In genomic region chr5:139560752-139561654, GRCh38 we compare ENCODE assay signal across 8 cellular contexts. TPM values are rescaled to one million over a fixed set of nuclear protein-coding genes. Genes with fewer than 3 reads are reported as not detected.
DNase-seq lines count a peak whose midpoint lies in the region; ATAC-seq and TF ChIP-seq lines count a peak whose summit lies in the region.

TSS of gene UBE2D2 (plus strand) at chr5:139561339. CDS start at chr5:139561792, 453 bp downstream.

- CTCF ChIA-PET in AG04449 (lab: Yijun Ruan, JAX) = interaction anchor here (0.7 to 1.7 kb wide), 3 partner anchors 42 to 139 kb away, joined by 3 to 5 read pairs (median 5); no protein-coding TSS in a partner anchor

- peak within 1 kb of the TSS; percentile 68 for H3K4me3 ChIP-seq in AG04449 (ENCODE audit: low read depth, low read length)
- H3K4me3 ChIP-seq in iPS-18a (ENCODE audit: low read length) = peak within 1 kb of the TSS; percentile 97
- peak within 1 kb of the TSS; percentile 91 for H3K4me3 ChIP-seq in skeletal muscle satellite cell (ENCODE audit: low read length)

- H3K36me3 ChIP-seq in iPS-18a (ENCODE audit: control insufficient read depth, low read depth, low read length) = peaks cover 14% of the 10 kb centered on the region
- H3K36me3 ChIP-seq in skeletal muscle satellite cell (ENCODE audit: insufficient read depth, low read length) = peaks cover 5% of the 10 kb centered on the region

- H3K4me1 ChIP-seq in iPS-18a (ENCODE audit: control insufficient read depth, low read depth, low read length) (peaks cover 10% of the 10 kb centered on the region), skeletal muscle satellite cell (ENCODE audit: control insufficient read depth, insufficient read depth, low read length) (peaks cover 26% of the 10 kb centered on the region)

- DNase-seq in AG04449 (ENCODE audit: low read depth, low spot score) (peak; percentile 86), NCI-H2196 treated with DMSO at 0.1 percent for 48 hours (lab: John Stamatoyannopoulos, UW; ENCODE audit: unreplicated experiment) (peak; percentile 92), T47D (ENCODE audit: low read depth in 1 of 2, low spot score in 1 of 2) (peak; percentile 93 to 98)

- peak; percentile 53 for ATAC-seq in GM18873 (IDR thresholded peaks at IDR 0.05; ENCODE audit: low FRiP score, unreplicated experiment)
- ATAC-seq in HG03135 (IDR thresholded peaks at IDR 0.05; ENCODE audit: unreplicated experiment) = peak; percentile 76

- POLR2A ChIA-PET in AG04449 (lab: Yijun Ruan, JAX) = interaction anchor here (0.6 to 1.1 kb wide), 8 partner anchors 9 to 219 kb away, joined by 3 to 6 read pairs (median 4); partner anchors contain the start of genes PAIP2 and STING1

- H3K4me2 ChIP-seq in skeletal muscle satellite cell (ENCODE audit: low read length) = peak within 1 kb of the TSS; percentile 93

- peak within 1 kb of the TSS; percentile 95 for H3K27ac ChIP-seq in VCaP
- H3K27ac ChIP-seq in iPS-18a (ENCODE audit: low read length) = peak within 1 kb of the TSS; percentile 72

- in situ Hi-C loops in T47D (cut with HindIII; ENCODE audit: low pct_unique_long_range_greater_than_20kb, low sequenced_read_pairs) = no loop called here

- H3K9me3 ChIP-seq in iPS-18a (ENCODE audit: control insufficient read depth, low read depth, low read length) = no peaks in the 10 kb centered on the region
- H3K9me3 ChIP-seq in skeletal muscle satellite cell (replicated peaks; ENCODE audit: low read length) = no peaks in the 10 kb centered on the region

- H3K9ac ChIP-seq in iPS-18a (ENCODE audit: low read length) (peak within 1 kb of the TSS; percentile 89), skeletal muscle satellite cell (ENCODE audit: low read depth, low read length) (peak within 1 kb of the TSS; percentile 95)

- TF ChIP-seq CTCF in AG04449 (IDR thresholded peaks at IDR 0.05; ENCODE audit: insufficient read depth, low read length, missing control alignments) (no peak), VCaP (conservative IDR thresholded peaks at IDR 0.05) (no peak)

- H3K27me3 ChIP-seq in iPS-18a (ENCODE audit: control insufficient read depth, insufficient read depth, low read length) = no peaks in the 10 kb centered on the region
- no peaks in the 10 kb centered on the region for H3K27me3 ChIP-seq in skeletal muscle satellite cell (ENCODE audit: control insufficient read depth, insufficient read depth, low read length)

RNA-seq across cellular contexts. Expression of gene UBE2D2, which starts in this region (rescaled TPM):
- 57.0 and 60.7 TPM in 2 replicates for total RNA-seq in skeletal muscle satellite cell (2012; rRNA removed)

Comparison
In these comparisons a context has a peak if more than half of its experiments do, and no peak if none do; other contexts are left out.
1. Peak in every context shown above with its lines: DNase-seq, ATAC-seq, H3K4me3 ChIP-seq and H3K27ac ChIP-seq.